ENCODE assay signal across 1 cellular context in genomic region chr12:41981013-41981412, GRCh38.
TF ChIP-seq lines count a peak whose summit lies in the region.

No MANE protein-coding gene starts in this region.

TF ChIP-seq in HepG2, 621 proteins besides CTCF, POLR2A, EP300 and RAD21 (continued from another document and continues in another):
- TF ChIP-seq ZNF263 (CRISPR knock-in tag; IDR thresholded peaks at IDR 0.05) (no peak), MAFK (conservative IDR thresholded peaks at IDR 0.05 in 1 of 2, IDR thresholded peaks at IDR 0.05 in 1 of 2; ENCODE audit: low read length in 2 of 2) (no peak), ZNF292 (CRISPR knock-in tag; IDR thresholded peaks at IDR 0.05; ENCODE audit: borderline replicate concordance, low read depth) (no peak), BHLHE40 (IDR thresholded peaks at IDR 0.05; ENCODE audit: low read length) (peak; percentile 59; the same call in 1 of the 2 replicates), ZNF564 (CRISPR knock-in tag; IDR thresholded peaks at IDR 0.05) (no peak), ZBTB20 (CRISPR knock-in tag; IDR thresholded peaks at IDR 0.05; ENCODE audit: borderline replicate concordance, low read depth) (no peak), CENPX (CRISPR knock-in tag; IDR thresholded peaks at IDR 0.05) (no peak), SAP130 (CRISPR knock-in tag; IDR thresholded peaks at IDR 0.05; ENCODE audit: low read depth) (no peak), ZNF878 (CRISPR knock-in tag; IDR thresholded peaks at IDR 0.05) (no peak), HNF4A (CRISPR knock-in tag; IDR thresholded peaks at IDR 0.05) (peak; percentile 48), ZC3H4 (CRISPR knock-in tag; IDR thresholded peaks at IDR 0.05; ENCODE audit: borderline replicate concordance) (no peak), ZNF432 (CRISPR knock-in tag; IDR thresholded peaks at IDR 0.05; ENCODE audit: borderline replicate concordance) (no peak), HNF4G (IDR thresholded peaks at IDR 0.05; ENCODE audit: borderline replicate concordance, low read depth, low read length) (no peak), HNF4G (CRISPR knock-in tag; IDR thresholded peaks at IDR 0.05; ENCODE audit: borderline replicate concordance, low read depth) (no peak), KDM6A (CRISPR knock-in tag; IDR thresholded peaks at IDR 0.05; ENCODE audit: low read depth) (no peak), MIER2 (CRISPR knock-in tag; IDR thresholded peaks at IDR 0.05) (no peak), RCOR2 (CRISPR knock-in tag; IDR thresholded peaks at IDR 0.05) (no peak), ZNF510 (CRISPR knock-in tag; IDR thresholded peaks at IDR 0.05; ENCODE audit: low read depth) (no peak), RELA (CRISPR knock-in tag; IDR thresholded peaks at IDR 0.05) (no peak), ZNF543 (CRISPR knock-in tag; IDR thresholded peaks at IDR 0.05) (no peak), NR3C1 (CRISPR knock-in tag; IDR thresholded peaks at IDR 0.05) (no peak), ZBTB26 (CRISPR knock-in tag; IDR thresholded peaks at IDR 0.05; ENCODE audit: borderline replicate concordance) (no peak), TIGD3 (CRISPR knock-in tag; IDR thresholded peaks at IDR 0.05; ENCODE audit: borderline replicate concordance) (no peak), MAX (IDR thresholded peaks at IDR 0.05) (no peak), CEBPG (CRISPR knock-in tag; IDR thresholded peaks at IDR 0.05) (0 out of 2 replicates have a peak, but pooled peaks have one; percentile 13), TCF7L2 (IDR thresholded peaks at IDR 0.05; ENCODE audit: low read depth, low read length) (peak; percentile 81), ZNF232 (CRISPR knock-in tag; IDR thresholded peaks at IDR 0.05; ENCODE audit: borderline replicate concordance) (no peak), PITX1 (CRISPR knock-in tag; IDR thresholded peaks at IDR 0.05) (no peak), ZBTB46 (CRISPR knock-in tag; IDR thresholded peaks at IDR 0.05; ENCODE audit: borderline replicate concordance) (no peak), SOX13 (IDR thresholded peaks at IDR 0.05) (0 out of 2 replicates have a peak, but pooled peaks have one; percentile 52), SOX13 (CRISPR knock-in tag; conservative IDR thresholded peaks at IDR 0.05 in 1 of 2, IDR thresholded peaks at IDR 0.05 in 1 of 2) (peak in 1 of 2 experiments; percentile 89; a peak in 2 of 4 replicates), SOX6 (IDR thresholded peaks at IDR 0.05) (no peak), SOX6 (CRISPR knock-in tag; IDR thresholded peaks at IDR 0.05) (peak; percentile 87), SIX1 (CRISPR knock-in tag; IDR thresholded peaks at IDR 0.05; ENCODE audit: borderline replicate concordance) (peak; percentile 37; the same call in 1 of the 2 replicates), NFIB (CRISPR knock-in tag; IDR thresholded peaks at IDR 0.05; ENCODE audit: borderline replicate concordance) (no peak), TEF (CRISPR knock-in tag; IDR thresholded peaks at IDR 0.05) (no peak), RFXAP (CRISPR knock-in tag; IDR thresholded peaks at IDR 0.05; ENCODE audit: borderline replicate concordance) (no peak), GATAD2A (CRISPR knock-in tag; IDR thresholded peaks at IDR 0.05) (peak; percentile 42; the same call in 1 of the 2 replicates), THRA (CRISPR knock-in tag; IDR thresholded peaks at IDR 0.05; ENCODE audit: borderline replicate concordance) (no peak), TCF7 (IDR thresholded peaks at IDR 0.05; ENCODE audit: low read depth) (peak; percentile 52)
- TF ChIP-seq, protein P1, sequence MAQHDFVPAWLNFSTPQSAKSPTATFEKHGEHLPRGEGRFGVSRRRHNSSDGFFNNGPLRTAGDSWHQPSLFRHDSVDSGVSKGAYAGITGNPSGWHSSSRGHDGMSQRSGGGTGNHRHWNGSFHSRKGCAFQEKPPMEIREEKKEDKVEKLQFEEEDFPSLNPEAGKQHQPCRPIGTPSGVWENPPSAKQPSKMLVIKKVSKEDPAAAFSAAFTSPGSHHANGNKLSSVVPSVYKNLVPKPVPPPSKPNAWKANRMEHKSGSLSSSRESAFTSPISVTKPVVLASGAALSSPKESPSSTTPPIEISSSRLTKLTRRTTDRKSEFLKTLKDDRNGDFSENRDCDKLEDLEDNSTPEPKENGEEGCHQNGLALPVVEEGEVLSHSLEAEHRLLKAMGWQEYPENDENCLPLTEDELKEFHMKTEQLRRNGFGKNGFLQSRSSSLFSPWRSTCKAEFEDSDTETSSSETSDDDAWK (CRISPR knock-in tag; IDR thresholded peaks at IDR 0.05): no peak
- TF ChIP-seq, protein P2, sequence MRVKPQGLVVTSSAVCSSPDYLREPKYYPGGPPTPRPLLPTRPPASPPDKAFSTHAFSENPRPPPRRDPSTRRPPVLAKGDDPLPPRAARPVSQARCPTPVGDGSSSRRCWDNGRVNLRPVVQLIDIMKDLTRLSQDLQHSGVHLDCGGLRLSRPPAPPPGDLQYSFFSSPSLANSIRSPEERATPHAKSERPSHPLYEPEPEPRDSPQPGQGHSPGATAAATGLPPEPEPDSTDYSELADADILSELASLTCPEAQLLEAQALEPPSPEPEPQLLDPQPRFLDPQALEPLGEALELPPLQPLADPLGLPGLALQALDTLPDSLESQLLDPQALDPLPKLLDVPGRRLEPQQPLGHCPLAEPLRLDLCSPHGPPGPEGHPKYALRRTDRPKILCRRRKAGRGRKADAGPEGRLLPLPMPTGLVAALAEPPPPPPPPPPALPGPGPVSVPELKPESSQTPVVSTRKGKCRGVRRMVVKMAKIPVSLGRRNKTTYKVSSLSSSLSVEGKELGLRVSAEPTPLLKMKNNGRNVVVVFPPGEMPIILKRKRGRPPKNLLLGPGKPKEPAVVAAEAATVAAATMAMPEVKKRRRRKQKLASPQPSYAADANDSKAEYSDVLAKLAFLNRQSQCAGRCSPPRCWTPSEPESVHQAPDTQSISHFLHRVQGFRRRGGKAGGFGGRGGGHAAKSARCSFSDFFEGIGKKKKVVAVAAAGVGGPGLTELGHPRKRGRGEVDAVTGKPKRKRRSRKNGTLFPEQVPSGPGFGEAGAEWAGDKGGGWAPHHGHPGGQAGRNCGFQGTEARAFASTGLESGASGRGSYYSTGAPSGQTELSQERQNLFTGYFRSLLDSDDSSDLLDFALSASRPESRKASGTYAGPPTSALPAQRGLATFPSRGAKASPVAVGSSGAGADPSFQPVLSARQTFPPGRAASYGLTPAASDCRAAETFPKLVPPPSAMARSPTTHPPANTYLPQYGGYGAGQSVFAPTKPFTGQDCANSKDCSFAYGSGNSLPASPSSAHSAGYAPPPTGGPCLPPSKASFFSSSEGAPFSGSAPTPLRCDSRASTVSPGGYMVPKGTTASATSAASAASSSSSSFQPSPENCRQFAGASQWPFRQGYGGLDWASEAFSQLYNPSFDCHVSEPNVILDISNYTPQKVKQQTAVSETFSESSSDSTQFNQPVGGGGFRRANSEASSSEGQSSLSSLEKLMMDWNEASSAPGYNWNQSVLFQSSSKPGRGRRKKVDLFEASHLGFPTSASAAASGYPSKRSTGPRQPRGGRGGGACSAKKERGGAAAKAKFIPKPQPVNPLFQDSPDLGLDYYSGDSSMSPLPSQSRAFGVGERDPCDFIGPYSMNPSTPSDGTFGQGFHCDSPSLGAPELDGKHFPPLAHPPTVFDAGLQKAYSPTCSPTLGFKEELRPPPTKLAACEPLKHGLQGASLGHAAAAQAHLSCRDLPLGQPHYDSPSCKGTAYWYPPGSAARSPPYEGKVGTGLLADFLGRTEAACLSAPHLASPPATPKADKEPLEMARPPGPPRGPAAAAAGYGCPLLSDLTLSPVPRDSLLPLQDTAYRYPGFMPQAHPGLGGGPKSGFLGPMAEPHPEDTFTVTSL (CRISPR knock-in tag; IDR thresholded peaks at IDR 0.05; ENCODE audit: borderline replicate concordance): no peak
- TF ChIP-seq, protein P3, sequence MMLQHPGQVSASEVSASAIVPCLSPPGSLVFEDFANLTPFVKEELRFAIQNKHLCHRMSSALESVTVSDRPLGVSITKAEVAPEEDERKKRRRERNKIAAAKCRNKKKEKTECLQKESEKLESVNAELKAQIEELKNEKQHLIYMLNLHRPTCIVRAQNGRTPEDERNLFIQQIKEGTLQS (CRISPR knock-in tag; IDR thresholded peaks at IDR 0.05): no peak
- TF ChIP-seq, protein P4, sequence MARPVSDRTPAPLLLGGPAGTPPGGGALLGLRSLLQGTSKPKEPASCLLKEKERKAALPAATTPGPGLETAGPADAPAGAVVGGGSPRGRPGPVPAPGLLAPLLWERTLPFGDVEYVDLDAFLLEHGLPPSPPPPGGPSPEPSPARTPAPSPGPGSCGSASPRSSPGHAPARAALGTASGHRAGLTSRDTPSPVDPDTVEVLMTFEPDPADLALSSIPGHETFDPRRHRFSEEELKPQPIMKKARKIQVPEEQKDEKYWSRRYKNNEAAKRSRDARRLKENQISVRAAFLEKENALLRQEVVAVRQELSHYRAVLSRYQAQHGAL (CRISPR knock-in tag; IDR thresholded peaks at IDR 0.05; ENCODE audit: not compliant biosample characterization): no peak
- TF ChIP-seq, protein P5, sequence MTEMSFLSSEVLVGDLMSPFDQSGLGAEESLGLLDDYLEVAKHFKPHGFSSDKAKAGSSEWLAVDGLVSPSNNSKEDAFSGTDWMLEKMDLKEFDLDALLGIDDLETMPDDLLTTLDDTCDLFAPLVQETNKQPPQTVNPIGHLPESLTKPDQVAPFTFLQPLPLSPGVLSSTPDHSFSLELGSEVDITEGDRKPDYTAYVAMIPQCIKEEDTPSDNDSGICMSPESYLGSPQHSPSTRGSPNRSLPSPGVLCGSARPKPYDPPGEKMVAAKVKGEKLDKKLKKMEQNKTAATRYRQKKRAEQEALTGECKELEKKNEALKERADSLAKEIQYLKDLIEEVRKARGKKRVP (CRISPR knock-in tag; IDR thresholded peaks at IDR 0.05): no peak
- TF ChIP-seq, protein P6, sequence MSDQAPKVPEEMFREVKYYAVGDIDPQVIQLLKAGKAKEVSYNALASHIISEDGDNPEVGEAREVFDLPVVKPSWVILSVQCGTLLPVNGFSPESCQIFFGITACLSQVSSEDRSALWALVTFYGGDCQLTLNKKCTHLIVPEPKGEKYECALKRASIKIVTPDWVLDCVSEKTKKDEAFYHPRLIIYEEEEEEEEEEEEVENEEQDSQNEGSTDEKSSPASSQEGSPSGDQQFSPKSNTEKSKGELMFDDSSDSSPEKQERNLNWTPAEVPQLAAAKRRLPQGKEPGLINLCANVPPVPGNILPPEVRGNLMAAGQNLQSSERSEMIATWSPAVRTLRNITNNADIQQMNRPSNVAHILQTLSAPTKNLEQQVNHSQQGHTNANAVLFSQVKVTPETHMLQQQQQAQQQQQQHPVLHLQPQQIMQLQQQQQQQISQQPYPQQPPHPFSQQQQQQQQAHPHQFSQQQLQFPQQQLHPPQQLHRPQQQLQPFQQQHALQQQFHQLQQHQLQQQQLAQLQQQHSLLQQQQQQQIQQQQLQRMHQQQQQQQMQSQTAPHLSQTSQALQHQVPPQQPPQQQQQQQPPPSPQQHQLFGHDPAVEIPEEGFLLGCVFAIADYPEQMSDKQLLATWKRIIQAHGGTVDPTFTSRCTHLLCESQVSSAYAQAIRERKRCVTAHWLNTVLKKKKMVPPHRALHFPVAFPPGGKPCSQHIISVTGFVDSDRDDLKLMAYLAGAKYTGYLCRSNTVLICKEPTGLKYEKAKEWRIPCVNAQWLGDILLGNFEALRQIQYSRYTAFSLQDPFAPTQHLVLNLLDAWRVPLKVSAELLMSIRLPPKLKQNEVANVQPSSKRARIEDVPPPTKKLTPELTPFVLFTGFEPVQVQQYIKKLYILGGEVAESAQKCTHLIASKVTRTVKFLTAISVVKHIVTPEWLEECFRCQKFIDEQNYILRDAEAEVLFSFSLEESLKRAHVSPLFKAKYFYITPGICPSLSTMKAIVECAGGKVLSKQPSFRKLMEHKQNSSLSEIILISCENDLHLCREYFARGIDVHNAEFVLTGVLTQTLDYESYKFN (CRISPR knock-in tag; conservative IDR thresholded peaks at IDR 0.05): 0 out of 2 replicates have a peak, but pooled peaks have one; percentile 16
